Comparison of ENCODE assay signal across 9 cellular contexts in genomic region chr15:68187559-68187958, GRCh38. TPM values are rescaled to one million over a fixed set of nuclear protein-coding genes. Genes with fewer than 3 reads are reported as not detected.
DNase-seq lines count a peak whose midpoint lies in the region; ATAC-seq and TF ChIP-seq lines count a peak whose summit lies in the region.
"Had no signal": no experiment of that assay in that cellular context is flagged by ENCODE, and none has a peak within 500 bp of the region (broad histone marks: within the 10 kb centered on the region; RNA-seq: fewer than 3 reads in every experiment).

No MANE protein-coding gene starts in this region.

- H3K4me3 ChIP-seq in SJSA1: no peak overlapping the region
- peak overlapping the region; percentile 41 for H3K4me3 ChIP-seq in fibroblast of mammary gland (ENCODE audit: control insufficient read depth, low read depth, low read length)

- peak; percentile 66 for DNase-seq in EL
- DNase-seq in SJSA1 (ENCODE audit: low read depth in 1 of 2, low spot score in 2 of 2): peak; percentile 41 to 48
- peak; percentile 90 for DNase-seq in fibroblast of mammary gland (ENCODE audit: low read depth)
- DNase-seq in sciatic nerve (ENCODE audit: low spot score): no peak
- no peak for DNase-seq in DMS153 (lab: John Stamatoyannopoulos, UW)
- no peak for DNase-seq in NCI-H1930 (lab: John Stamatoyannopoulos, UW)
- DNase-seq in ureter (ENCODE audit: low spot score): no peak
- DNase-seq: MV-4-11 had no signal

- TF ChIP-seq CTCF in fibroblast of mammary gland (conservative IDR thresholded peaks at IDR 0.05; ENCODE audit: control insufficient read depth, insufficient read depth, low read depth, low read length): no peak

- H3K36me3 ChIP-seq in SJSA1: peaks cover 68% of the 10 kb centered on the region

- intact Hi-C loops in sciatic nerve (cut with DNase I): no loop called here

- ATAC-seq in sciatic nerve (peak; percentile 91), GM18870 (IDR thresholded peaks at IDR 0.05; ENCODE audit: unreplicated experiment) (no peak)

- H3K27ac ChIP-seq in SJSA1: no peak overlapping the region

- peaks cover 54% of the 10 kb centered on the region for H3K4me1 ChIP-seq in SJSA1 (replicated peaks)

- H3K9me3 ChIP-seq in SJSA1 (replicated peaks): no peaks in the 10 kb centered on the region

- H3K27me3 ChIP-seq in SJSA1 (replicated peaks): no peaks in the 10 kb centered on the region

RNA-seq across cellular contexts. Expression of gene CALML4, which starts 17.6 kb away (rescaled TPM):
- 1.1 and 2.1 TPM in 2 replicates for total RNA-seq in SJSA1 (2014; rRNA removed; shearing (Covaris generic))
- 12.8 TPM for total RNA-seq in sciatic nerve
- total RNA-seq in ureter: 6.3 TPM

RNA-seq across cellular contexts. Expression of gene CLN6, which starts 42.0 kb away (rescaled TPM):
- 12.4 and 30.3 TPM in 2 replicates for total RNA-seq in SJSA1 (2014; rRNA removed; shearing (Covaris generic))
- total RNA-seq in sciatic nerve (15.0 TPM), ureter (45.3 TPM)

Comparison
In these comparisons a context has a peak if more than half of its experiments do, and no peak if none do; other contexts are left out.
1. DNase-seq: peak in EL (single experiment), SJSA1 (2 of 2) and fibroblast of mammary gland (single experiment); none in sciatic nerve (single experiment), DMS153 (single experiment), NCI-H1930 (0 of 2) and ureter (single experiment).